ENCODE assay signal across 31 cellular contexts in genomic region chr1:114270255-114271117, GRCh38.
"Had no signal": no experiment of that assay in that cellular context is flagged by ENCODE, and none has a peak within 500 bp of the region (broad histone marks: within the 10 kb centered on the region; RNA-seq: fewer than 3 reads in every experiment).

No MANE protein-coding gene starts in this region.

- H3K9me3 Mint-ChIP-seq: activated B cell treated with CpG ODN at 0.5 μM for 24 hours; activated CD8-positive, alpha-beta T cell treated with anti-CD3 and anti-CD28 coated beads for 36 hours; brain; T-helper 2 cell treated with Interferon-gamma antibody and Interleukin-4, amounts not matched to agents 5 μg/mL and 100 μg/mL, for 36 hours had no signal

- ATAC-seq: activated CD8-positive, alpha-beta memory T cell treated with anti-CD3 and anti-CD28 coated beads, Interleukin-2, amount 10 ng/mL, durations not matched to agents 7 days and 5 days; activated CD8-positive, alpha-beta T cell treated with anti-CD3 and anti-CD28 coated beads for 36 hours; activated T-cell treated with anti-CD3 and anti-CD28 coated beads, Interleukin-2, amount 50 U/mL, for 72 hours; gastroesophageal sphincter; left lung; psoas muscle; stimulated activated naive B cell treated with anti-CD40 and anti-IgM and Interleukin-4, amounts not matched to agents 10 μg/mL and 1 μg/mL and 100 μg/mL, for 72 hours had no signal

- H3K79me2 ChIP-seq: parathyroid adenoma had no signal

- H3K4me1 Mint-ChIP-seq: activated B cell treated with CpG ODN at 0.5 μM for 24 hours; naive B cell; stimulated activated naive B cell treated with anti-CD40 and anti-IgM and Interleukin-4, amounts not matched to agents 10 μg/mL and 1 μg/mL and 100 μg/mL, for 72 hours had no signal

- H3K36me3 ChIP-seq: cardiac muscle cell, gastroesophageal sphincter, left lung, neural progenitor cell, right atrium auricular region, tibial nerve had no signal

- DNase-seq: activated B cell treated with CpG ODN at 0.5 μM for 24 hours; activated CD4-positive, alpha-beta T cell treated with anti-CD3 and anti-CD28 coated beads, Interleukin-2, amount 50 U/mL, for 1 hour; activated CD8-positive, alpha-beta memory T cell treated with anti-CD3 and anti-CD28 coated beads, Interleukin-2, amount 10 ng/mL, durations not matched to agents 7 days and 5 days; activated CD8-positive, alpha-beta T cell treated with anti-CD3 and anti-CD28 coated beads for 36 hours; activated naive CD4-positive, alpha-beta T cell treated with Interleukin-2 at 50 U/mL for 16 hours; activated T-cell treated with anti-CD3 and anti-CD28 coated beads for 4 hours; activated T-cell treated with anti-CD3 and anti-CD28 coated beads, Interleukin-2, amount 50 U/mL, for 72 hours; aorta; dorsolateral prefrontal cortex; effector memory CD4-positive, alpha-beta T cell; head of caudate nucleus; hypothalamus; left lung; naive B cell; occipital lobe; psoas muscle; stimulated activated CD4-positive, alpha-beta T cell treated with anti-CD3 and anti-CD28 coated beads, Interleukin-15, amount 100 ng/mL, for 24 hours; stimulated activated CD4-positive, alpha-beta T cell treated with anti-CD3 and anti-CD28 coated beads, Interleukin-2, amount 100 ng/mL, for 24 hours; stimulated activated naive B cell treated with anti-CD40 and anti-IgM and Interleukin-4, amounts not matched to agents 10 μg/mL and 1 μg/mL and 100 μg/mL, for 72 hours; T-helper 1 cell had no signal

- H2AFZ ChIP-seq: neural progenitor cell, parathyroid adenoma had no signal

- H3K4me3 ChIP-seq: cardiac muscle cell, coronary artery, dorsolateral prefrontal cortex, gastroesophageal sphincter, left lung, lung, neural progenitor cell, psoas muscle, right atrium auricular region, tibial nerve had no signal

- H3K27ac ChIP-seq: cardiac muscle cell, coronary artery, dorsolateral prefrontal cortex, gastroesophageal sphincter, left lung, neural progenitor cell, parathyroid adenoma, psoas muscle, right atrium auricular region, tibial nerve had no signal

- H3K9ac ChIP-seq: neural progenitor cell, parathyroid adenoma had no signal

- H3K27ac Mint-ChIP-seq: activated B cell treated with CpG ODN at 0.5 μM for 24 hours; activated CD8-positive, alpha-beta memory T cell treated with anti-CD3 and anti-CD28 coated beads, Interleukin-2, amount 10 ng/mL, durations not matched to agents 7 days and 5 days; activated CD8-positive, alpha-beta T cell treated with anti-CD3 and anti-CD28 coated beads for 36 hours; activated naive CD8-positive, alpha-beta T cell; activated T-cell treated with anti-CD3 and anti-CD28 coated beads, Interleukin-2, amount 50 U/mL, for 72 hours; brain; neural progenitor cell; stimulated activated naive B cell treated with anti-CD40 and anti-IgM and Interleukin-4, amounts not matched to agents 10 μg/mL and 1 μg/mL and 100 μg/mL, for 72 hours; T-helper 2 cell treated with Interferon-gamma antibody and Interleukin-4, amounts not matched to agents 5 μg/mL and 100 μg/mL, for 36 hours had no signal

- H3K36me3 Mint-ChIP-seq: activated CD8-positive, alpha-beta memory T cell treated with anti-CD3 and anti-CD28 coated beads, Interleukin-2, amount 10 ng/mL, durations not matched to agents 7 days and 5 days; brain; naive B cell; neural progenitor cell; stimulated activated naive B cell treated with anti-CD40 and anti-IgM and Interleukin-4, amounts not matched to agents 10 μg/mL and 1 μg/mL and 100 μg/mL, for 72 hours had no signal

- H3K4me2 ChIP-seq: neural progenitor cell had no signal

- H3K9me3 ChIP-seq: gastroesophageal sphincter, left lung, psoas muscle, right atrium auricular region, tibial nerve had no signal

- H3K4me1 ChIP-seq: gastroesophageal sphincter, left lung, parathyroid adenoma, psoas muscle, right atrium auricular region, tibial nerve had no signal

- H3K4me3 Mint-ChIP-seq: activated B cell treated with CpG ODN at 0.5 μM for 24 hours; activated CD8-positive, alpha-beta memory T cell treated with anti-CD3 and anti-CD28 coated beads, Interleukin-2, amount 10 ng/mL, durations not matched to agents 7 days and 5 days; activated CD8-positive, alpha-beta T cell treated with anti-CD3 and anti-CD28 coated beads for 36 hours; activated naive CD8-positive, alpha-beta T cell; activated T-cell treated with anti-CD3 and anti-CD28 coated beads, Interleukin-2, amount 50 U/mL, for 72 hours; brain; naive B cell; neural progenitor cell; stimulated activated naive B cell treated with anti-CD40 and anti-IgM and Interleukin-4, amounts not matched to agents 10 μg/mL and 1 μg/mL and 100 μg/mL, for 72 hours; T-helper 2 cell treated with Interferon-gamma antibody and Interleukin-4, amounts not matched to agents 5 μg/mL and 100 μg/mL, for 36 hours had no signal

- H3K27me3 ChIP-seq: cardiac muscle cell, gastroesophageal sphincter, left lung, neural progenitor cell, right atrium auricular region, tibial nerve had no signal
